ENCODE assay signal across 1 cellular context in the genomic region with DNA sequence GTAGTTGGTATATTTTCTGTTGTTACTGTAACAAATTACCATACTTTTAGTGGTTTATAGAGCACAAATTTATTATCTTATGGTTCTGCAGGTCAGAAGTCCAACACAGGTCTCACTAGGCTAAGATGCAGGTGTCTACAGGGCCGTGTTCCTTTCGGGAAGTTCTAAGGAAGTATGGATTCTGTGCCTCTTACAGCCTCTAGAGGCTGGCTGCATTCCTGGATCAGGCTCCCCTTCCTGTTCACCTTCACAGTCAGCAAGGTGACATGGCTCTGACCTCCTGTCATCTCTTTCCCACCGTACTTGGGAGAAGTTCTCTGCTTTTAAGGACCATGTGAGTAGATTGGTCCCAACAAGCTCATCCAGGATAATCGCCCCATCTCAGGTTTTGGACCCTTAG.
TF ChIP-seq lines count a peak whose summit lies in the region.

No MANE protein-coding gene starts in this region.

TF ChIP-seq in GM23338, 12 proteins besides CTCF, POLR2A, EP300 and RAD21 (continued from another document):
- TF ChIP-seq, protein P1, sequence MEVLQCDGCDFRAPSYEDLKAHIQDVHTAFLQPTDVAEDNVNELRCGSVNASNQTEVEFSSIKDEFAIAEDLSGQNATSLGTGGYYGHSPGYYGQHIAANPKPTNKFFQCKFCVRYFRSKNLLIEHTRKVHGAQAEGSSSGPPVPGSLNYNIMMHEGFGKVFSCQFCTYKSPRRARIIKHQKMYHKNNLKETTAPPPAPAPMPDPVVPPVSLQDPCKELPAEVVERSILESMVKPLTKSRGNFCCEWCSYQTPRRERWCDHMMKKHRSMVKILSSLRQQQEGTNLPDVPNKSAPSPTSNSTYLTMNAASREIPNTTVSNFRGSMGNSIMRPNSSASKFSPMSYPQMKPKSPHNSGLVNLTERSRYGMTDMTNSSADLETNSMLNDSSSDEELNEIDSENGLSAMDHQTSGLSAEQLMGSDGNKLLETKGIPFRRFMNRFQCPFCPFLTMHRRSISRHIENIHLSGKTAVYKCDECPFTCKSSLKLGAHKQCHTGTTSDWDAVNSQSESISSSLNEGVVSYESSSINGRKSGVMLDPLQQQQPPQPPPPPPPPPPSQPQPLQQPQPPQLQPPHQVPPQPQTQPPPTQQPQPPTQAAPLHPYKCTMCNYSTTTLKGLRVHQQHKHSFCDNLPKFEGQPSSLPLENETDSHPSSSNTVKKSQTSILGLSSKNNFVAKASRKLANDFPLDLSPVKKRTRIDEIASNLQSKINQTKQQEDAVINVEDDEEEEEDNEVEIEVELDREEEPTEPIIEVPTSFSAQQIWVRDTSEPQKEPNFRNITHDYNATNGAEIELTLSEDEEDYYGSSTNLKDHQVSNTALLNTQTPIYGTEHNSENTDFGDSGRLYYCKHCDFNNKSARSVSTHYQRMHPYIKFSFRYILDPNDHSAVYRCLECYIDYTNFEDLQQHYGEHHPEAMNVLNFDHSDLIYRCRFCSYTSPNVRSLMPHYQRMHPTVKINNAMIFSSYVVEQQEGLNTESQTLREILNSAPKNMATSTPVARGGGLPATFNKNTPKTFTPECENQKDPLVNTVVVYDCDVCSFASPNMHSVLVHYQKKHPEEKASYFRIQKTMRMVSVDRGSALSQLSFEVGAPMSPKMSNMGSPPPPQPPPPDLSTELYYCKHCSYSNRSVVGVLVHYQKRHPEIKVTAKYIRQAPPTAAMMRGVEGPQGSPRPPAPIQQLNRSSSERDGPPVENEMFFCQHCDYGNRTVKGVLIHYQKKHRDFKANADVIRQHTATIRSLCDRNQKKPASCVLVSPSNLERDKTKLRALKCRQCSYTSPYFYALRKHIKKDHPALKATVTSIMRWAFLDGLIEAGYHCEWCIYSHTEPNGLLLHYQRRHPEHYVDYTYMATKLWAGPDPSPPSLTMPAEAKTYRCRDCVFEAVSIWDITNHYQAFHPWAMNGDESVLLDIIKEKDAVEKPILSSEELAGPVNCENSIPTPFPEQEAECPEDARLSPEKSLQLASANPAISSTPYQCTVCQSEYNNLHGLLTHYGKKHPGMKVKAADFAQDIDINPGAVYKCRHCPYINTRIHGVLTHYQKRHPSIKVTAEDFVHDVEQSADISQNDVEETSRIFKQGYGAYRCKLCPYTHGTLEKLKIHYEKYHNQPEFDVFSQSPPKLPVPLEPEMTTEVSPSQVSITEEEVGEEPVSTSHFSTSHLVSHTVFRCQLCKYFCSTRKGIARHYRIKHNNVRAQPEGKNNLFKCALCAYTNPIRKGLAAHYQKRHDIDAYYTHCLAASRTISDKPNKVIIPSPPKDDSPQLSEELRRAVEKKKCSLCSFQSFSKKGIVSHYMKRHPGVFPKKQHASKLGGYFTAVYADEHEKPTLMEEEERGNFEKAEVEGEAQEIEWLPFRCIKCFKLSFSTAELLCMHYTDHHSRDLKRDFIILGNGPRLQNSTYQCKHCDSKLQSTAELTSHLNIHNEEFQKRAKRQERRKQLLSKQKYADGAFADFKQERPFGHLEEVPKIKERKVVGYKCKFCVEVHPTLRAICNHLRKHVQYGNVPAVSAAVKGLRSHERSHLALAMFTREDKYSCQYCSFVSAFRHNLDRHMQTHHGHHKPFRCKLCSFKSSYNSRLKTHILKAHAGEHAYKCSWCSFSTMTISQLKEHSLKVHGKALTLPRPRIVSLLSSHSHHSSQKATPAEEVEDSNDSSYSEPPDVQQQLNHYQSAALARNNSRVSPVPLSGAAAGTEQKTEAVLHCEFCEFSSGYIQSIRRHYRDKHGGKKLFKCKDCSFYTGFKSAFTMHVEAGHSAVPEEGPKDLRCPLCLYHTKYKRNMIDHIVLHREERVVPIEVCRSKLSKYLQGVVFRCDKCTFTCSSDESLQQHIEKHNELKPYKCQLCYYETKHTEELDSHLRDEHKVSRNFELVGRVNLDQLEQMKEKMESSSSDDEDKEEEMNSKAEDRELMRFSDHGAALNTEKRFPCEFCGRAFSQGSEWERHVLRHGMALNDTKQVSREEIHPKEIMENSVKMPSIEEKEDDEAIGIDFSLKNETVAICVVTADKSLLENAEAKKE (CRISPR knock-in tag; IDR thresholded peaks at IDR 0.05), result no peak
- TF ChIP-seq NANOG (IDR thresholded peaks at IDR 0.05; ENCODE audit: borderline replicate concordance) (no peak), JUNB (IDR thresholded peaks at IDR 0.05; ENCODE audit: unreplicated experiment) (no peak)
- TF ChIP-seq, protein P2, sequence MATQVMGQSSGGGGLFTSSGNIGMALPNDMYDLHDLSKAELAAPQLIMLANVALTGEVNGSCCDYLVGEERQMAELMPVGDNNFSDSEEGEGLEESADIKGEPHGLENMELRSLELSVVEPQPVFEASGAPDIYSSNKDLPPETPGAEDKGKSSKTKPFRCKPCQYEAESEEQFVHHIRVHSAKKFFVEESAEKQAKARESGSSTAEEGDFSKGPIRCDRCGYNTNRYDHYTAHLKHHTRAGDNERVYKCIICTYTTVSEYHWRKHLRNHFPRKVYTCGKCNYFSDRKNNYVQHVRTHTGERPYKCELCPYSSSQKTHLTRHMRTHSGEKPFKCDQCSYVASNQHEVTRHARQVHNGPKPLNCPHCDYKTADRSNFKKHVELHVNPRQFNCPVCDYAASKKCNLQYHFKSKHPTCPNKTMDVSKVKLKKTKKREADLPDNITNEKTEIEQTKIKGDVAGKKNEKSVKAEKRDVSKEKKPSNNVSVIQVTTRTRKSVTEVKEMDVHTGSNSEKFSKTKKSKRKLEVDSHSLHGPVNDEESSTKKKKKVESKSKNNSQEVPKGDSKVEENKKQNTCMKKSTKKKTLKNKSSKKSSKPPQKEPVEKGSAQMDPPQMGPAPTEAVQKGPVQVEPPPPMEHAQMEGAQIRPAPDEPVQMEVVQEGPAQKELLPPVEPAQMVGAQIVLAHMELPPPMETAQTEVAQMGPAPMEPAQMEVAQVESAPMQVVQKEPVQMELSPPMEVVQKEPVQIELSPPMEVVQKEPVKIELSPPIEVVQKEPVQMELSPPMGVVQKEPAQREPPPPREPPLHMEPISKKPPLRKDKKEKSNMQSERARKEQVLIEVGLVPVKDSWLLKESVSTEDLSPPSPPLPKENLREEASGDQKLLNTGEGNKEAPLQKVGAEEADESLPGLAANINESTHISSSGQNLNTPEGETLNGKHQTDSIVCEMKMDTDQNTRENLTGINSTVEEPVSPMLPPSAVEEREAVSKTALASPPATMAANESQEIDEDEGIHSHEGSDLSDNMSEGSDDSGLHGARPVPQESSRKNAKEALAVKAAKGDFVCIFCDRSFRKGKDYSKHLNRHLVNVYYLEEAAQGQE (IDR thresholded peaks at IDR 0.05; ENCODE audit: unreplicated experiment), result no peak
TF ChIP-seq in GM23338: peak in this region for 0.
